1 cellular context compared by ENCODE assay signal in genomic region chr19:2315818-2316353, GRCh38.
TF ChIP-seq lines count a peak whose summit lies in the region.

No MANE protein-coding gene starts in this region.

TF ChIP-seq in HepG2, 621 proteins besides CTCF, POLR2A, EP300 and RAD21 (continued from another document):
- TF ChIP-seq ZBTB33 (CRISPR knock-in tag; IDR thresholded peaks at IDR 0.05) (peak; percentile 81), ZSCAN21 (CRISPR knock-in tag; IDR thresholded peaks at IDR 0.05; ENCODE audit: borderline replicate concordance) (peak; percentile 86; the same call in 1 of the 2 replicates), FOXM1 (CRISPR knock-in tag; IDR thresholded peaks at IDR 0.05) (no peak), ZNF839 (CRISPR knock-in tag; IDR thresholded peaks at IDR 0.05; ENCODE audit: borderline replicate concordance) (no peak), ARID4A (CRISPR knock-in tag; IDR thresholded peaks at IDR 0.05; ENCODE audit: borderline replicate concordance) (peak; percentile 71), SPEN (CRISPR knock-in tag; IDR thresholded peaks at IDR 0.05; ENCODE audit: low read depth) (no peak), ZNF710 (CRISPR knock-in tag; IDR thresholded peaks at IDR 0.05; ENCODE audit: borderline replicate concordance) (0 out of 2 replicates have a peak, but pooled peaks have one; percentile 40), ZNF883 (CRISPR knock-in tag; IDR thresholded peaks at IDR 0.05; ENCODE audit: not compliant biosample characterization) (peak; percentile 86), ZBTB38 (CRISPR knock-in tag; IDR thresholded peaks at IDR 0.05) (peak; percentile 56; the same call in 1 of the 2 replicates), EZH2 (conservative IDR thresholded peaks at IDR 0.05; ENCODE audit: low read depth, low read length) (no peak), ZNF280B (CRISPR knock-in tag; IDR thresholded peaks at IDR 0.05; ENCODE audit: borderline replicate concordance) (peak; percentile 6; the same call in 1 of the 2 replicates), GATAD2A (CRISPR knock-in tag; IDR thresholded peaks at IDR 0.05) (peak; percentile 63), MED1 (CRISPR knock-in tag; IDR thresholded peaks at IDR 0.05) (0 out of 2 replicates have a peak, but pooled peaks have one; percentile 10), ZNF501 (CRISPR knock-in tag; IDR thresholded peaks at IDR 0.05) (peak; percentile 81; the same call in 1 of the 2 replicates), PHF21A (CRISPR knock-in tag; IDR thresholded peaks at IDR 0.05) (peak; percentile 56; the same call in 1 of the 2 replicates), RBFOX2 (IDR thresholded peaks at IDR 0.05; ENCODE audit: low read depth, low read length) (no peak), GABPB1 (CRISPR knock-in tag; IDR thresholded peaks at IDR 0.05) (peak; percentile 71), KLF6 (CRISPR knock-in tag; IDR thresholded peaks at IDR 0.05) (no peak)
